In genomic region chr7:19619122-19619521, GRCh38 we compare ENCODE assay signal across 19 cellular contexts.
DNase-seq lines count a peak whose midpoint lies in the region; ATAC-seq and TF ChIP-seq lines count a peak whose summit lies in the region.
"Had no signal": no experiment of that assay in that cellular context is flagged by ENCODE, and none has a peak within 500 bp of the region (broad histone marks: within the 10 kb centered on the region; RNA-seq: fewer than 3 reads in every experiment).

No MANE protein-coding gene starts in this region.

- no peak overlapping the region for H2BK12ac ChIP-seq in neuronal stem cell (ENCODE audit: low read length)

- no peak overlapping the region for H3K27ac Mint-ChIP-seq in type B pancreatic cell
- H3K27ac Mint-ChIP-seq: B cell; CD4-positive, alpha-beta memory T cell; IgD-negative memory B cell had no signal

- H3K36me3 Mint-ChIP-seq in type B pancreatic cell = no peaks in the 10 kb centered on the region
- H3K36me3 Mint-ChIP-seq: CD4-positive, alpha-beta memory T cell; IgD-negative memory B cell had no signal

- H2BK15ac ChIP-seq in mesendoderm (replicated peaks; ENCODE audit: low read depth) (no peak overlapping the region), neuronal stem cell (ENCODE audit: low read length) (no peak overlapping the region)

- H3K79me1 ChIP-seq in mesendoderm (ENCODE audit: low read length) = no peaks in the 10 kb centered on the region
- no peaks in the 10 kb centered on the region for H3K79me1 ChIP-seq in neuronal stem cell (ENCODE audit: low read depth, low read length)

- H3K4me2 ChIP-seq in mesendoderm (ENCODE audit: low read length) (no peak overlapping the region), neuronal stem cell (ENCODE audit: insufficient read depth, low read length, poor library complexity, severe bottlenecking) (no peak overlapping the region)
- H3K4me2 ChIP-seq: A549, SK-N-SH had no signal

- no peaks in the 10 kb centered on the region for H3K27me3 Mint-ChIP-seq in type B pancreatic cell
- H3K27me3 Mint-ChIP-seq: IgD-negative memory B cell had no signal

- H3K27ac ChIP-seq in mesendoderm (ENCODE audit: low read depth, low read length) = no peak overlapping the region
- H3K27ac ChIP-seq in neuronal stem cell (replicated peaks; ENCODE audit: low read length) = no peak overlapping the region
- no peak overlapping the region for H3K27ac ChIP-seq in colonic mucosa
- H3K27ac ChIP-seq: A549 had no signal

- H3K4me3 ChIP-seq in mesendoderm (ENCODE audit: low read length) (no peak overlapping the region), neuronal stem cell (ENCODE audit: low read length in 2 of 2) (no peak overlapping the region), colonic mucosa (no peak overlapping the region)
- H3K4me3 ChIP-seq: A549 had no signal

- H3K14ac ChIP-seq in neuronal stem cell (ENCODE audit: low read length) = no peak overlapping the region

- no peak overlapping the region for H2AK5ac ChIP-seq in mesendoderm (ENCODE audit: low read length)
- no peak overlapping the region for H2AK5ac ChIP-seq in neuronal stem cell (ENCODE audit: low read depth, low read length)

- no peak for TF ChIP-seq CTCF in type B pancreatic cell (conservative IDR thresholded peaks at IDR 0.05)
- no peak for TF ChIP-seq CTCF in colonic mucosa (IDR thresholded peaks at IDR 0.05)

- no peak overlapping the region for H3K18ac ChIP-seq in mesendoderm (ENCODE audit: low read length)
- no peak overlapping the region for H3K18ac ChIP-seq in neuronal stem cell (ENCODE audit: low read length)

- H3K9ac ChIP-seq in mesendoderm (ENCODE audit: low read length) = no peak overlapping the region
- no peak overlapping the region for H3K9ac ChIP-seq in neuronal stem cell (ENCODE audit: low read depth, low read length, poor library complexity)
- no peak overlapping the region for H3K9ac ChIP-seq in colonic mucosa (ENCODE audit: low read depth in 2 of 2, low read length in 2 of 2)
- H3K9ac ChIP-seq: SK-N-SH had no signal

- no peak overlapping the region for H4K8ac ChIP-seq in mesendoderm (ENCODE audit: low read depth, low read length)
- no peak overlapping the region for H4K8ac ChIP-seq in neuronal stem cell (ENCODE audit: low read depth, low read length)

- H2AFZ ChIP-seq in neuronal stem cell (ENCODE audit: low read length) = no peak overlapping the region

- no peaks in the 10 kb centered on the region for H3K27me3 ChIP-seq in mesendoderm (ENCODE audit: insufficient read depth, low read length, poor library complexity)
- no peaks in the 10 kb centered on the region for H3K27me3 ChIP-seq in neuronal stem cell (ENCODE audit: control insufficient read depth in 3 of 3, insufficient read depth in 3 of 3, low read depth in 1 of 3, low read length in 3 of 3)
- H3K27me3 ChIP-seq in colonic mucosa = no peaks in the 10 kb centered on the region

- DNase-seq in EL (peak; percentile 41), LoVo (ENCODE audit: low spot score) (peak; percentile 31), amniotic epithelial cell (ENCODE audit: low read depth) (peak; percentile 37), mesendoderm (peak; percentile 14), type B pancreatic cell (ENCODE audit: extremely low spot score, unreplicated experiment) (no peak), neuronal stem cell (ENCODE audit: low spot score) (no peak), colonic mucosa (no peak)
- DNase-seq: CD4-positive, alpha-beta memory T cell; H7; NCI-H1092 treated with DMSO at 0.1 percent for 48 hours; NCI-H1694; NCI-H345; NCI-H526 treated with DMSO at 0.1 percent for 48 hours; SK-N-SH had no signal

- no peak overlapping the region for H2BK120ac ChIP-seq in mesendoderm (ENCODE audit: low read depth, low read length)
- no peak overlapping the region for H2BK120ac ChIP-seq in neuronal stem cell (ENCODE audit: low read depth, low read length)

- H3K23ac ChIP-seq in mesendoderm (ENCODE audit: low read length) (no peak overlapping the region), neuronal stem cell (ENCODE audit: low read depth, low read length, poor library complexity) (no peak overlapping the region)

- no peak overlapping the region for H3K4me3 Mint-ChIP-seq in type B pancreatic cell
- H3K4me3 Mint-ChIP-seq: B cell; CD4-positive, alpha-beta memory T cell; IgD-negative memory B cell had no signal

- no peak for ATAC-seq in HG03442 (IDR thresholded peaks at IDR 0.05; ENCODE audit: unreplicated experiment)
- ATAC-seq: A549, Right ventricle myocardium inferior had no signal

- H3K9me3 ChIP-seq in neuronal stem cell (replicated peaks in 1 of 2; ENCODE audit: control insufficient read depth in 2 of 2, insufficient read depth in 1 of 2, low read depth in 1 of 2, low read length in 2 of 2) = no peaks in the 10 kb centered on the region
- H3K9me3 ChIP-seq in colonic mucosa = peaks cover under 1% of the 10 kb centered on the region
- H3K9me3 ChIP-seq: A549, SK-N-SH had no signal

- H3K36me3 ChIP-seq in mesendoderm (ENCODE audit: control insufficient read depth, insufficient read depth, low read length) (no peaks in the 10 kb centered on the region), neuronal stem cell (replicated peaks in 1 of 2; ENCODE audit: control insufficient read depth in 2 of 2, insufficient read depth in 2 of 2, low read length in 2 of 2) (no peaks in the 10 kb centered on the region), colonic mucosa (no peaks in the 10 kb centered on the region)

- no peak overlapping the region for H2BK5ac ChIP-seq in mesendoderm (ENCODE audit: low read length)
- no peak overlapping the region for H2BK5ac ChIP-seq in neuronal stem cell (ENCODE audit: low read length)

- no peaks in the 10 kb centered on the region for H3K79me2 ChIP-seq in mesendoderm (ENCODE audit: control insufficient read depth, insufficient read depth, low read length)

- H3K4me1 Mint-ChIP-seq in type B pancreatic cell (ENCODE audit: unreplicated experiment) = no peaks in the 10 kb centered on the region
- H3K4me1 Mint-ChIP-seq: B cell; CD4-positive, alpha-beta memory T cell; IgD-negative memory B cell had no signal

- H3K9me3 Mint-ChIP-seq in type B pancreatic cell = no peaks in the 10 kb centered on the region

- no peak overlapping the region for H4K5ac ChIP-seq in mesendoderm (ENCODE audit: low read length)

- H3K4ac ChIP-seq in mesendoderm (ENCODE audit: low read depth, low read length) (no peak overlapping the region), neuronal stem cell (ENCODE audit: low read length) (no peak overlapping the region)

- H4K91ac ChIP-seq in neuronal stem cell (ENCODE audit: low read depth, low read length, poor library complexity) = no peak overlapping the region

- no peak overlapping the region for H3K56ac ChIP-seq in mesendoderm (ENCODE audit: low read length)

- H3K4me1 ChIP-seq in mesendoderm (ENCODE audit: control insufficient read depth, low read depth, low read length) = no peaks in the 10 kb centered on the region
- H3K4me1 ChIP-seq in neuronal stem cell (ENCODE audit: control insufficient read depth in 2 of 2, insufficient read depth in 1 of 2, low read depth in 1 of 2, low read length in 2 of 2) = no peaks in the 10 kb centered on the region
- H3K4me1 ChIP-seq in colonic mucosa = no peaks in the 10 kb centered on the region
- H3K4me1 ChIP-seq: A549 had no signal

- no CpG with 5 or more reads among the region's 1 CpG for WGBS in mesendoderm (ENCODE audit: extremely low coverage, insufficient coverage, low lambda C conversion rate)
- no CpG with 5 or more reads among the region's 1 CpG for WGBS in neuronal stem cell (ENCODE audit: extremely low coverage in 2 of 2, insufficient read length in 2 of 2, insufficient replicate concordance in 1 of 2), 2 donors

- intact Hi-C loops in colonic mucosa (cut with DNase I) = no loop called here

Comparison
In these comparisons a context has a peak if more than half of its experiments do, and no peak if none do; other contexts are left out.
1. DNase-seq: peak in EL (single experiment), LoVo (single experiment), amniotic epithelial cell (single experiment) and mesendoderm (single experiment); none in type B pancreatic cell (single experiment), neuronal stem cell (single experiment) and colonic mucosa (single experiment).